ENCODE assay signal across 9 cellular contexts in the genomic region with DNA sequence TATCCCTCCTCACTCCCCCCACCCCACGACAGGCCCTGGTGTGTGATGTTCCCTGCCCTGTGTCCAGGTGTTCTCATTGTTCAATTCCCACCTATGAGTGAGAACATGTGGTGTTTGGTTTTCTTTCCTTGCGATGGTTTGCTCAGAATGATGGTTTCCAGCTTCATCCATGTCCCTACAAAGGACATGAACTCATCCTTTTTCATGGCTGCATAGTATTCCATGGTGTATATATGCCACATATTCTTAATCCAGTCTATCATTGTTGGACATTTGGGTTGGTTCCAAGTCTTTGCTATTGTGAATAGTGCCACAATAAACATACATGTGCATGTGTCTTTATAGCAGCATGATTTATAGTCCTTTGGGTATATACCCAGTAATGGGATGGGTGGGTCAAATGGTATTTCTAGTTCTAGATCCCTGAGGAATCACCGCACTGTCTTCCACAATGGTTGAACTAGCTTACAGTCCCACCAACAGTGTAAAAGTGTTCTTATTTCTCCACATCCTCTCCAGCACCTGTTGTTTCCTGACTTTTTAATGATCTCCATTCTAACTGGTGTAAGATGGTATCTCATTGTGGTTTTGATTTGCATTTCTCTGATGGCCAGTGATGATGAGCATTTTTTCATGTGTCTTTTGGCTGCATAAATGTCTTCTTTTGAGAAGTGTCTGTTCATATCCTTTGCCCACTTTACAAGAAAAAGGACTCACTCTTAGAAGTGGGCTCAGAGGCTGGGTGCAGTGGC. TPM values are rescaled to one million over a fixed set of nuclear protein-coding genes. Genes with fewer than 3 reads are reported as not detected.
"Had no signal": no experiment of that assay in that cellular context is flagged by ENCODE, and none has a peak within 500 bp of the region (broad histone marks: within the 10 kb centered on the region; RNA-seq: fewer than 3 reads in every experiment).

No MANE protein-coding gene starts in this region.

RNA-seq across cellular contexts. Expression of a gene that starts 45.2 kb away (rescaled TPM):
- total RNA-seq: OCI-LY7, PC-3, PC-9, Right ventricle myocardium inferior, Right ventricle myocardium superior, RPMI7951, SJSA1, SK-MEL-5 had no signal
- polyA plus RNA-seq: SK-N-SH had no signal
